1 cellular context compared by ENCODE assay signal in genomic region chr11:119126675-119127268, GRCh38.
TF ChIP-seq lines count a peak whose summit lies in the region.

No MANE protein-coding gene starts in this region.

TF ChIP-seq in IMR-90, 13 proteins besides CTCF, POLR2A, EP300 and RAD21:
- TF ChIP-seq RCOR1 (IDR thresholded peaks at IDR 0.05; ENCODE audit: insufficient replicate concordance, low read length) = no peak
- TF ChIP-seq BHLHE40 (IDR thresholded peaks at IDR 0.05; ENCODE audit: low read depth, low read length) = no peak
- no peak for TF ChIP-seq MAZ (IDR thresholded peaks at IDR 0.05; ENCODE audit: borderline replicate concordance, low read depth, low read length)
